In the genomic region with DNA sequence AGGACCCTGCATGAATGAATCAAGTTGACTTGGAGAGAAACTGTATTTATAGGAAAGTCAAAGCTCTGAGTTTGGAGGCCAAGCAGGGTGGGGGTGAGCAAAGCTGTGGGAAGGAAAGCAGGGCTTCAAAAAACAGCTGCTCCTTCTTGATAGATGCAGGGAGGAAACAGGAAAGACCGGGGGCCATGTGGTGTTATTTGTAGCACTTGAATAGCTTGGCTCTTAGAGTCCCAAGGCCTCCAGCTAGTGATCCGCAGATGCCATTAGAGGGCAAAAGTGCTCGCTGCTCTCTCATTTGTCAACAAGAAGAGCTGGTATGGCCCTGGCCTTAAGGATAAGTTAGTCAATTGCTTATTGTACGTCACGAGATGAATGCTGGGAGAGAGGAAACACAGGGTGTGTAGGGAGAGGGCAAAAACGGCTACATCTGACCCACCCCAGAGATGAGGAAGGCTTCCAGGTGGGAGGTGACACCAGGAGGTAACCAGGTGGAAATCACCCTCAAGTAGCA, we compare ENCODE assay signal across 13 cellular contexts. TPM values are rescaled to one million over a fixed set of nuclear protein-coding genes. Genes with fewer than 3 reads are reported as not detected.
"Had no signal": no experiment of that assay in that cellular context is flagged by ENCODE, and none has a peak within 500 bp of the region (broad histone marks: within the 10 kb centered on the region; RNA-seq: fewer than 3 reads in every experiment).

A gene with protein sequence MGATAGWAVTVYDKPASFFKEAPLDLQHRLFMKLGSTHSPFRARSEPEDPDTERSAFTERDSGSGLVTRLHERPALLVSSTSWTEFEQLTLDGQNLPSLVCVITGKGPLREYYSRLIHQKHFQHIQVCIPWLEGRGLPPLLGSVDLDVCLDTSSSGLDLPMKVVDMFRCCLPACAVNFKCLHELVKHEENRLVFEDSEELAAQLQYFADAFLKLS (plus strand): TSS at position 461 of the 511 bp plus-strand sequence. CDS start 186 bp downstream, outside the sequence.

- DNase-seq: activated CD4-positive, alpha-beta memory T cell treated with anti-CD3 and anti-CD28 coated beads for 36 hours; activated CD4-positive, CD25-positive, alpha-beta regulatory T cell treated with anti-CD3 and anti-CD28 coated beads, Interleukin-2, amount 50 U/mL, for 72 hours; activated effector memory CD4-positive, alpha-beta T cell treated with anti-CD3 and anti-CD28 coated beads, Interleukin-2, amount 50 U/mL, for 16 hours; activated T-cell treated with anti-CD3 and anti-CD28 coated beads, Interleukin-2, amount 50 U/mL, for 4 hours; cerebellar nuclear complex; endodermal cell; heart left ventricle; left lung; stomach; T-cell; tibial artery had no signal

- H3K9me3 ChIP-seq: heart left ventricle, left lung, stomach, tibial artery had no signal

- H3K27ac Mint-ChIP-seq: activated CD4-positive, alpha-beta memory T cell treated with anti-CD3 and anti-CD28 coated beads for 36 hours; endodermal cell; T-cell had no signal

- H3K4me1 ChIP-seq: heart left ventricle, left lung, stomach, tibial artery had no signal

- H3K36me3 ChIP-seq: heart left ventricle, left lung, stomach, tibial artery had no signal

- H3K4me3 Mint-ChIP-seq: activated CD4-positive, alpha-beta memory T cell treated with anti-CD3 and anti-CD28 coated beads for 36 hours; activated T-cell treated with anti-CD3 and anti-CD28 coated beads, Interleukin-2, amount 50 U/mL, for 4 hours; endodermal cell; T-cell had no signal

- ATAC-seq: activated naive CD4-positive, alpha-beta T cell treated with anti-CD3 and anti-CD28 coated beads, Interleukin-2, amount 50 U/mL, for 72 hours; activated T-cell treated with anti-CD3 and anti-CD28 coated beads, Interleukin-2, amount 50 U/mL, for 4 hours; esophagus mucosa; heart left ventricle; left lung; T-cell had no signal

- H3K9me3 Mint-ChIP-seq: activated CD4-positive, alpha-beta memory T cell treated with anti-CD3 and anti-CD28 coated beads for 36 hours; activated naive CD4-positive, alpha-beta T cell treated with anti-CD3 and anti-CD28 coated beads, Interleukin-2, amount 50 U/mL, for 72 hours; activated T-cell treated with anti-CD3 and anti-CD28 coated beads, Interleukin-2, amount 50 U/mL, for 4 hours; endodermal cell; T-cell had no signal

- H3K4me3 ChIP-seq: heart left ventricle, left lung, stomach, tibial artery had no signal

- H3K27ac ChIP-seq: heart left ventricle, left lung, stomach, tibial artery had no signal

- H3K27me3 ChIP-seq: heart left ventricle, left lung, stomach, tibial artery had no signal

- H3K36me3 Mint-ChIP-seq: activated CD4-positive, alpha-beta memory T cell treated with anti-CD3 and anti-CD28 coated beads for 36 hours; activated naive CD4-positive, alpha-beta T cell treated with anti-CD3 and anti-CD28 coated beads, Interleukin-2, amount 50 U/mL, for 72 hours; T-cell had no signal

RNA-seq across cellular contexts. Expression of the gene that starts here (rescaled TPM):
- total RNA-seq: activated CD4-positive, alpha-beta memory T cell treated with anti-CD3 and anti-CD28 coated beads for 36 hours; esophagus mucosa; stomach had no signal
